ENCODE assay signal across 10 cellular contexts in genomic region chr3:4736284-4736861, GRCh38.
DNase-seq lines count a peak whose midpoint lies in the region; ATAC-seq and TF ChIP-seq lines count a peak whose summit lies in the region.
"Had no signal": no experiment of that assay in that cellular context is flagged by ENCODE, and none has a peak within 500 bp of the region (broad histone marks: within the 10 kb centered on the region; RNA-seq: fewer than 3 reads in every experiment).

No MANE protein-coding gene starts in this region.

- BruUV-seq in mammary epithelial cell (replicated peaks; lab: Mats Ljungman, UMichigan): no TSS peak

- peaks cover 51 to 82% (median 75%) of the 10 kb centered on the region in 4 donors for H3K4me1 Mint-ChIP-seq in naive thymus-derived CD8-positive, alpha-beta T cell

- H3K27me3 ChIP-seq in BLaER1 treated with 17β-estradiol and CSF1 and Interleukin-3, amounts not matched to agents 10 nM and 100 nM: no peaks in the 10 kb centered on the region
- no peaks in the 10 kb centered on the region for H3K27me3 ChIP-seq in mammary epithelial cell (ENCODE audit: insufficient read depth, low read length)
- H3K27me3 ChIP-seq in spleen (replicated peaks in 1 of 7): no peaks in the 10 kb centered on the region
- H3K27me3 ChIP-seq: adrenal gland had no signal

- no peak overlapping the region for H3K4me3 ChIP-seq in BLaER1 treated with 17β-estradiol and CSF1 and Interleukin-3, amounts not matched to agents 10 nM and 100 nM
- H3K4me3 ChIP-seq in mammary epithelial cell (replicated peaks in 1 of 3; ENCODE audit: insufficient read depth in 1 of 3, low read depth in 2 of 3, low read length in 3 of 3) (no peak overlapping the region), spleen (no peak overlapping the region)
- H3K4me3 ChIP-seq: adrenal gland had no signal

- peak overlapping the region in 8 of 10 donors; percentile 15 to 81 (median 52) for H3K4me3 Mint-ChIP-seq in naive thymus-derived CD8-positive, alpha-beta T cell

- H3K27me3 Mint-ChIP-seq in naive thymus-derived CD8-positive, alpha-beta T cell: no peaks in the 10 kb centered on the region

- H3K4me2 ChIP-seq in BLaER1 treated with 17β-estradiol and CSF1 and Interleukin-3, amounts not matched to agents 10 nM and 100 nM: peak overlapping the region; percentile 33 to 86 (median 55)
- peak overlapping the region; percentile 49 for H3K4me2 ChIP-seq in mammary epithelial cell (ENCODE audit: insufficient read depth, low read depth, low read length)

- POLR2A ChIA-PET in naive thymus-derived CD8-positive, alpha-beta T cell (lab: Charles Lee): no interaction called here

- DNase-seq in Kasumi-1 (lab: John Stamatoyannopoulos, UW) (peak; percentile 75 to 85), mammary epithelial cell (peak; percentile 93), head of caudate nucleus (no peak), NCI-H510A treated with DMSO at 0.1 percent for 48 hours (lab: John Stamatoyannopoulos, UW) (no peak), spleen (no peak)
- peak in 1 of 10 donors; percentile 21 for DNase-seq in naive thymus-derived CD8-positive, alpha-beta T cell
- DNase-seq: adrenal gland, GOT3 had no signal

- H3K27ac Mint-ChIP-seq in naive thymus-derived CD8-positive, alpha-beta T cell: peak overlapping the region; percentile 51 to 90 (median 82)

- no peak for TF ChIP-seq CTCF in mammary epithelial cell (conservative IDR thresholded peaks at IDR 0.05 in 1 of 2, IDR thresholded peaks at IDR 0.05 in 1 of 2; ENCODE audit: extremely low read depth in 1 of 2, insufficient read depth in 1 of 2, low read depth in 1 of 2, low read length in 2 of 2)
- TF ChIP-seq CTCF in spleen (IDR thresholded peaks at IDR 0.05 in 8 of 11, conservative IDR thresholded peaks at IDR 0.05 in 3 of 11): no peak

- CTCF ChIA-PET in mammary epithelial cell (lab: Charles Lee; ENCODE audit: low non-redundant PET): no interaction called here

- H3K36me3 Mint-ChIP-seq in naive thymus-derived CD8-positive, alpha-beta T cell: peaks cover 5 to 26% (median 17%) of the 10 kb centered on the region in 3 donors

- peaks cover 39 to 54% (median 51%) of the 10 kb centered on the region in 10 experiments for H3K4me1 ChIP-seq in BLaER1 treated with 17β-estradiol and CSF1 and Interleukin-3, amounts not matched to agents 10 nM and 100 nM
- H3K4me1 ChIP-seq in mammary epithelial cell (ENCODE audit: insufficient read depth, low read length): peaks cover 40% of the 10 kb centered on the region
- peaks cover 7 to 52% (median 22%) of the 10 kb centered on the region in 6 donors for H3K4me1 ChIP-seq in spleen

- no peak for TF ChIP-seq POLR2A in spleen (IDR thresholded peaks at IDR 0.05)

- H3K27ac ChIP-seq in BLaER1 treated with 17β-estradiol and CSF1 and Interleukin-3, amounts not matched to agents 10 nM and 100 nM: peak overlapping the region in 4 of 11 experiments; percentile 1 to 26 (median 11); a peak in 3 of 22 replicates
- peak overlapping the region; percentile 39 for H3K27ac ChIP-seq in mammary epithelial cell (ENCODE audit: insufficient read depth, low read depth, low read length)
- H3K27ac ChIP-seq in spleen: peak overlapping the region in 1 of 8 donors; percentile 16
- H3K27ac ChIP-seq: adrenal gland had no signal

- H3K9me3 Mint-ChIP-seq in naive thymus-derived CD8-positive, alpha-beta T cell: peaks cover 0 to 17% (median 6%) of the 10 kb centered on the region in 9 donors

- H3K79me2 ChIP-seq in mammary epithelial cell (ENCODE audit: insufficient read depth, low read length): no peaks in the 10 kb centered on the region

- ATAC-seq in naive thymus-derived CD8-positive, alpha-beta T cell: peak; percentile 47 to 77
- ATAC-seq in GM18861 (IDR thresholded peaks at IDR 0.05; ENCODE audit: unreplicated experiment): no peak

- H4K20me1 ChIP-seq in BLaER1 treated with 17β-estradiol and CSF1 and Interleukin-3, amounts not matched to agents 10 nM and 100 nM: no peaks in the 10 kb centered on the region
- no peaks in the 10 kb centered on the region for H4K20me1 ChIP-seq in mammary epithelial cell (ENCODE audit: insufficient read depth, low read length)

- H3K9ac ChIP-seq in BLaER1 treated with 17β-estradiol and CSF1 and Interleukin-3, amounts not matched to agents 10 nM and 100 nM: no peak overlapping the region
- no peak overlapping the region for H3K9ac ChIP-seq in mammary epithelial cell (ENCODE audit: insufficient read depth, low read length)

- peaks cover 4 to 49% (median 19%) of the 10 kb centered on the region in 11 experiments; a peak in 15 of 22 replicates for H3K36me3 ChIP-seq in BLaER1 treated with 17β-estradiol and CSF1 and Interleukin-3, amounts not matched to agents 10 nM and 100 nM
- H3K36me3 ChIP-seq in mammary epithelial cell (ENCODE audit: insufficient read depth, low read length) (no peaks in the 10 kb centered on the region), spleen (peaks cover 0 to 82% (median 19%) of the 10 kb centered on the region in 6 donors)

- H3K9me3 ChIP-seq in BLaER1 treated with 17β-estradiol and CSF1 and Interleukin-3, amounts not matched to agents 10 nM and 100 nM (replicated peaks in 1 of 11): peaks cover 0 to 20% (median 0%) of the 10 kb centered on the region in 11 experiments; a peak in 7 of 22 replicates
- H3K9me3 ChIP-seq in mammary epithelial cell (replicated peaks; ENCODE audit: insufficient read depth, low read length) (no peaks in the 10 kb centered on the region), spleen (no peaks in the 10 kb centered on the region)
- H3K9me3 ChIP-seq: adrenal gland had no signal

- dilution Hi-C loops in mammary epithelial cell (cut with HindIII; ENCODE audit: low sequenced_read_pairs): loop anchor here (5.0 kb wide), 3 partner anchors 101 to 341 kb away; no protein-coding TSS in a partner anchor

- H2AFZ ChIP-seq in mammary epithelial cell (ENCODE audit: low read depth, low read length): peak overlapping the region; percentile 66

- intact Hi-C loops in mammary epithelial cell (cut with micrococcal nuclease): no loop called here
- intact Hi-C loops in head of caudate nucleus (cut with DNase I): no loop called here
- intact Hi-C loops in spleen (cut with DNase I; ENCODE audit: low total_unique reads): no loop called here

- in situ Hi-C loops in mammary epithelial cell (cut with MboI; ENCODE audit: low sequenced_read_pairs in 2 of 2): no loop called here

- 15% methylated on average over 14 of the region's 14 CpGs for WGBS in mammary epithelial cell (ENCODE audit: low coverage, missing lambda C conversion rate)
- WGBS in spleen, 5 donors: 62 to 73% (median 65%) methylated on average over 14 of the region's 14 CpGs

Comparison
In these comparisons a context has a peak if more than half of its experiments do, and no peak if none do; other contexts are left out.
1. DNase-seq: peak in Kasumi-1 (2 of 2) and mammary epithelial cell (single experiment); none in head of caudate nucleus (0 of 42), NCI-H510A treated with DMSO at 0.1 percent for 48 hours (single experiment) and spleen (single experiment).